In the genomic region with DNA sequence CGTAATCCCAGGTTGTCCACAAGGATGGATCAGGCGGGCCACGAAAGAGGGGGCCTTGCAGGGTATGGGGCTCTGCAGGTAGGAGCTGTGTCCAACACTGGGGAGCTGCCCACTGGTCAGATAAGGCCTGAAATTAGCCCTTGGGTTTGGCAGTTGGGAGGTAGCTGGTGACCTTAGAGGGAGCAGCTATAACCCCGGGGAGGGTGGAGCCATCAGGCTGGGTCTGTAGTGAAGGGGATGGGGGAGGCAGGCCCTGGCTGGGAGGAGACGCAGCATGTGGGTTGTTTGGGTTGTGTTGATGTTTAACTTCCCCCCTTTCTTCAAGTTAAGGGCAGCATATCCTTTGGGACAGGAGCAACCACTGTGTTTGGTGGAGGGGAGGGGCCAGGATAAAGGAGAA, we compare ENCODE assay signal across 20 cellular contexts. TPM values are rescaled to one million over a fixed set of nuclear protein-coding genes. Genes with fewer than 3 reads are reported as not detected.
A peak's percentile ranks its signal among the peaks of the same experiment; 100 is the strongest.
DNase-seq lines count a peak whose midpoint lies in the region; ATAC-seq and TF ChIP-seq lines count a peak whose summit lies in the region.
"Had no signal": no experiment of that assay in that cellular context is flagged by ENCODE, and none has a peak within 500 bp of the region (broad histone marks: within the 10 kb centered on the region; RNA-seq: fewer than 3 reads in every experiment).

No MANE protein-coding gene starts in this region.

- POLR2A ChIA-PET in RWPE1 (lab: Yijun Ruan, JAX; ENCODE audit: low non-redundant PET) = no interaction called here

- peak overlapping the region; percentile 33 for H3K27ac Mint-ChIP-seq in activated naive CD4-positive, alpha-beta T cell treated with anti-CD3 and anti-CD28 coated beads, Interleukin-2, amount 10 ng/mL, durations not matched to agents 7 days and 5 days
- no peak overlapping the region for H3K27ac Mint-ChIP-seq in endothelial cell (ENCODE audit: unreplicated experiment)
- H3K27ac Mint-ChIP-seq in stimulated activated memory B cell treated with anti-CD40 and anti-IgM and Interleukin-4, amounts not matched to agents 10 μg/mL and 1 μg/mL and 100 μg/mL, for 72 hours = peak overlapping the region; percentile 40
- H3K27ac Mint-ChIP-seq: WTC11 had no signal

- peaks cover 65% of the 10 kb centered on the region for H3K36me3 Mint-ChIP-seq in activated naive CD4-positive, alpha-beta T cell treated with anti-CD3 and anti-CD28 coated beads, Interleukin-2, amount 10 ng/mL, durations not matched to agents 7 days and 5 days
- H3K36me3 Mint-ChIP-seq in endothelial cell (ENCODE audit: low read depth, unreplicated experiment) = peaks cover 23% of the 10 kb centered on the region
- peaks cover 70% of the 10 kb centered on the region for H3K36me3 Mint-ChIP-seq in stimulated activated memory B cell treated with anti-CD40 and anti-IgM and Interleukin-4, amounts not matched to agents 10 μg/mL and 1 μg/mL and 100 μg/mL, for 72 hours

- ATAC-seq in stimulated activated memory B cell treated with anti-CD40 and anti-IgM and Interleukin-4, amounts not matched to agents 10 μg/mL and 1 μg/mL and 100 μg/mL, for 72 hours = no peak
- ATAC-seq: right cardiac atrium, WTC11 had no signal

- H3K4me3 Mint-ChIP-seq in activated naive CD4-positive, alpha-beta T cell treated with anti-CD3 and anti-CD28 coated beads, Interleukin-2, amount 10 ng/mL, durations not matched to agents 7 days and 5 days = no peak overlapping the region
- peak overlapping the region; percentile 59 for H3K4me3 Mint-ChIP-seq in endothelial cell (ENCODE audit: unreplicated experiment)
- H3K4me3 Mint-ChIP-seq in stimulated activated memory B cell treated with anti-CD40 and anti-IgM and Interleukin-4, amounts not matched to agents 10 μg/mL and 1 μg/mL and 100 μg/mL, for 72 hours = no peak overlapping the region
- H3K4me3 Mint-ChIP-seq: WTC11 had no signal

- CTCF ChIA-PET in activated naive CD4-positive, alpha-beta T cell treated with anti-CD3 and anti-CD28 coated beads, Interleukin-2, amount 10 ng/mL, durations not matched to agents 7 days and 5 days (lab: Charles Lee) = interaction anchor here (0.6 to 3.9 kb wide), 4 partner anchors 18 to 60 kb away, joined by 3 to 14 read pairs (median 6); no protein-coding TSS in a partner anchor
- CTCF ChIA-PET in RWPE1 (lab: Yijun Ruan, JAX) = interaction anchor here (0.5 to 1.2 kb wide), 2 partner anchors 24 to 34 kb away, joined by 3 to 6 read pairs; no protein-coding TSS in a partner anchor

- no peaks in the 10 kb centered on the region for H3K27me3 Mint-ChIP-seq in activated naive CD4-positive, alpha-beta T cell treated with anti-CD3 and anti-CD28 coated beads, Interleukin-2, amount 10 ng/mL, durations not matched to agents 7 days and 5 days
- peaks cover 19% of the 10 kb centered on the region for H3K27me3 Mint-ChIP-seq in endothelial cell (ENCODE audit: unreplicated experiment)
- H3K27me3 Mint-ChIP-seq in stimulated activated memory B cell treated with anti-CD40 and anti-IgM and Interleukin-4, amounts not matched to agents 10 μg/mL and 1 μg/mL and 100 μg/mL, for 72 hours = no peaks in the 10 kb centered on the region

- DNase-seq in activated naive CD4-positive, alpha-beta T cell treated with anti-CD3 and anti-CD28 coated beads, Interleukin-2, amount 10 ng/mL, durations not matched to agents 7 days and 5 days = no peak
- DNase-seq in activated naive CD4-positive, alpha-beta T cell (lab: John Stamatoyannopoulos, UW) = no peak
- DNase-seq in RWPE1 (ENCODE audit: low spot score) (no peak), endothelial cell (ENCODE audit: low spot score) (no peak), NCI-H226 (no peak), DMS114 treated with DMSO at 0.1 percent for 48 hours (lab: John Stamatoyannopoulos, UW; ENCODE audit: unreplicated experiment) (no peak), DMS 273 treated with DMSO at 0.1 percent for 48 hours (lab: John Stamatoyannopoulos, UW) (no peak)
- DNase-seq: brain microvascular endothelial cell, COR-L47, foreskin fibroblast, IMR-90, kidney glomerular epithelial cell, mesendoderm, MV-4-11, NCI-H1930, NCI-H510A, right cardiac atrium had no signal

- H3K27ac ChIP-seq in RWPE1 = peak overlapping the region; percentile 5
- H3K27ac ChIP-seq: brain microvascular endothelial cell, coronary artery had no signal

- H3K4me1 Mint-ChIP-seq in activated naive CD4-positive, alpha-beta T cell treated with anti-CD3 and anti-CD28 coated beads, Interleukin-2, amount 10 ng/mL, durations not matched to agents 7 days and 5 days = peaks cover 69% of the 10 kb centered on the region
- H3K4me1 Mint-ChIP-seq in endothelial cell (ENCODE audit: unreplicated experiment) = peaks cover 31% of the 10 kb centered on the region
- peaks cover 66% of the 10 kb centered on the region for H3K4me1 Mint-ChIP-seq in stimulated activated memory B cell treated with anti-CD40 and anti-IgM and Interleukin-4, amounts not matched to agents 10 μg/mL and 1 μg/mL and 100 μg/mL, for 72 hours

- no peaks in the 10 kb centered on the region for H3K9me3 Mint-ChIP-seq in activated naive CD4-positive, alpha-beta T cell treated with anti-CD3 and anti-CD28 coated beads, Interleukin-2, amount 10 ng/mL, durations not matched to agents 7 days and 5 days
- no peaks in the 10 kb centered on the region for H3K9me3 Mint-ChIP-seq in endothelial cell (ENCODE audit: unreplicated experiment)
- no peaks in the 10 kb centered on the region for H3K9me3 Mint-ChIP-seq in stimulated activated memory B cell treated with anti-CD40 and anti-IgM and Interleukin-4, amounts not matched to agents 10 μg/mL and 1 μg/mL and 100 μg/mL, for 72 hours
- H3K9me3 Mint-ChIP-seq: WTC11 had no signal

- no peak for TF ChIP-seq CTCF in RWPE1 (conservative IDR thresholded peaks at IDR 0.05; ENCODE audit: low read depth)
- TF ChIP-seq CTCF in endothelial cell (IDR thresholded peaks at IDR 0.05; ENCODE audit: unreplicated experiment) = no peak

RNA-seq across cellular contexts. Expression of a gene that starts 5.9 kb away (rescaled TPM):
- 33.8 TPM for total RNA-seq in endothelial cell (ENCODE audit: unreplicated experiment)

RNA-seq across cellular contexts. Expression of a gene that starts 19.2 kb away (rescaled TPM):
- 17.0 TPM for total RNA-seq in endothelial cell (ENCODE audit: unreplicated experiment)

RNA-seq across cellular contexts. Expression of a gene that starts 36.2 kb away (rescaled TPM):
- 1.3 TPM for total RNA-seq in endothelial cell (ENCODE audit: unreplicated experiment)

RNA-seq across cellular contexts. Expression of a gene that starts 37.2 kb away (rescaled TPM):
- total RNA-seq in endothelial cell (ENCODE audit: unreplicated experiment) = 79.4 TPM

RNA-seq across cellular contexts. Expression of a gene that starts 41.6 kb away (rescaled TPM):
- total RNA-seq in endothelial cell (ENCODE audit: unreplicated experiment) = 175 TPM
